In the genomic region with DNA sequence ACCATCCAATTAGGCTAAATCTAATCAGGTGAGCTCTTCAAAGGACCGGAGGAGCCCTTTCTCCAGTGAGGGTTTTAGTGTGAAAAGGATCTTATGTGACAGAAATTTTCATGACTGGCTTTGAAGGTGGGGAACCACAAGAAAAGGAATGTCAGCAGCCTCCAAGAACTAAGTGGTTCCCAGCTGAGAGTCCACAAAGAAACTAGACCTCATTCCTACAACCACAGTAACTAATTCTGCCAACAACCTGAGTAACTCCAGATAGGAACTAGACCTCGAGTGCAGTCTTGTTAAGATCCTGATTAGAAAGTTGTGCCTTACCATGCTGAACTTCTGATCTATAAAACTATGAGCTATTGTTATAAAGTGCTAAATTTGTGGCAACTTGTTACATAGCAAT, we compare ENCODE assay signal across 29 cellular contexts. TPM values are rescaled to one million over a fixed set of nuclear protein-coding genes. Genes with fewer than 3 reads are reported as not detected.
"Had no signal": no experiment of that assay in that cellular context is flagged by ENCODE, and none has a peak within 500 bp of the region (broad histone marks: within the 10 kb centered on the region; RNA-seq: fewer than 3 reads in every experiment).

No MANE protein-coding gene starts in this region.

- H3K4me1 ChIP-seq: adrenal gland, ascending aorta, esophagus squamous epithelium, gastroesophageal sphincter, parathyroid adenoma, right lobe of liver, tibial artery had no signal

- H3K27ac Mint-ChIP-seq: activated naive CD8-positive, alpha-beta T cell; activated T-cell treated with anti-CD3 and anti-CD28 coated beads, Interleukin-2, amount 50 U/mL, for 24 hours; activated T-helper 17 cell treated with anti-CD3 and anti-CD28 coated beads, Interleukin-2, amount 50 U/mL, for 72 hours; endodermal cell; nephron; stimulated activated effector memory CD8-positive, alpha-beta T cell treated with anti-CD3 and anti-CD28 coated beads, Interleukin-12 subunit alpha, Interleukin-12 subunit beta, amount 100 ng/mL, for 72 hours; stimulated activated naive CD8-positive, alpha-beta T cell treated with anti-CD3 and anti-CD28 coated beads, Interleukin-15, amount 100 ng/mL, for 72 hours had no signal

- H3K27me3 Mint-ChIP-seq: activated naive CD8-positive, alpha-beta T cell; activated T-cell treated with anti-CD3 and anti-CD28 coated beads, Interleukin-2, amount 50 U/mL, for 24 hours; activated T-helper 17 cell treated with anti-CD3 and anti-CD28 coated beads, Interleukin-2, amount 50 U/mL, for 72 hours; stimulated activated naive CD8-positive, alpha-beta T cell treated with anti-CD3 and anti-CD28 coated beads, Interleukin-15, amount 100 ng/mL, for 72 hours had no signal

- H2AFZ ChIP-seq: parathyroid adenoma had no signal

- H3K4me3 ChIP-seq: adrenal gland, ascending aorta, esophagus squamous epithelium, gastroesophageal sphincter, right lobe of liver, skin epidermis, tibial artery had no signal

- H3K9me3 Mint-ChIP-seq: activated T-cell treated with anti-CD3 and anti-CD28 coated beads, Interleukin-2, amount 50 U/mL, for 24 hours; endodermal cell; nephron had no signal

- H3K4me3 Mint-ChIP-seq: activated naive CD8-positive, alpha-beta T cell; activated T-cell treated with anti-CD3 and anti-CD28 coated beads, Interleukin-2, amount 50 U/mL, for 24 hours; activated T-helper 17 cell treated with anti-CD3 and anti-CD28 coated beads, Interleukin-2, amount 50 U/mL, for 72 hours; endodermal cell; nephron; stimulated activated effector memory CD8-positive, alpha-beta T cell treated with anti-CD3 and anti-CD28 coated beads, Interleukin-12 subunit alpha, Interleukin-12 subunit beta, amount 100 ng/mL, for 72 hours; stimulated activated naive CD8-positive, alpha-beta T cell treated with anti-CD3 and anti-CD28 coated beads, Interleukin-15, amount 100 ng/mL, for 72 hours had no signal

- H3K36me3 ChIP-seq: adrenal gland, ascending aorta, esophagus squamous epithelium, gastroesophageal sphincter, right lobe of liver, tibial artery, WERI-Rb-1 had no signal

- H3K36me3 Mint-ChIP-seq: activated naive CD8-positive, alpha-beta T cell; stimulated activated effector memory CD8-positive, alpha-beta T cell treated with anti-CD3 and anti-CD28 coated beads, Interleukin-12 subunit alpha, Interleukin-12 subunit beta, amount 100 ng/mL, for 72 hours had no signal

- H3K79me2 ChIP-seq: parathyroid adenoma had no signal

- H3K9ac ChIP-seq: parathyroid adenoma had no signal

- ATAC-seq: activated T-helper 17 cell treated with anti-CD3 and anti-CD28 coated beads, Interleukin-2, amount 50 U/mL, for 72 hours; gastroesophageal sphincter; left cardiac atrium; right lobe of liver; stimulated activated effector memory CD8-positive, alpha-beta T cell treated with anti-CD3 and anti-CD28 coated beads, Interleukin-12 subunit alpha, Interleukin-12 subunit beta, amount 100 ng/mL, for 72 hours; stimulated activated naive CD8-positive, alpha-beta T cell treated with anti-CD3 and anti-CD28 coated beads, Interleukin-15, amount 100 ng/mL, for 72 hours had no signal

- H3K27ac ChIP-seq: adrenal gland, ascending aorta, esophagus squamous epithelium, gastroesophageal sphincter, parathyroid adenoma, right lobe of liver, skin epidermis, tibial artery, WERI-Rb-1 had no signal

- H3K9me3 ChIP-seq: adrenal gland, ascending aorta, esophagus squamous epithelium, gastroesophageal sphincter, right lobe of liver, tibial artery had no signal

- DNase-seq: activated CD4-positive, alpha-beta T cell treated with anti-CD3 and anti-CD28 coated beads for 1 hour; activated CD4-positive, alpha-beta T cell treated with anti-CD3 and anti-CD28 coated beads, Interleukin-2, amount 50 U/mL, for 1 hour; activated CD8-positive, alpha-beta memory T cell treated with anti-CD3 and anti-CD28 coated beads, Interleukin-2, amount 50 U/mL, for 4 hours; activated naive CD4-positive, alpha-beta T cell; activated T-cell treated with anti-CD3 and anti-CD28 coated beads, Interleukin-2, amount 50 U/mL, for 24 hours; adrenal gland; cerebellar nuclear complex; cortex of kidney; endodermal cell; esophagus squamous epithelium; head of caudate nucleus; hypothalamus; islet precursor cell; left cardiac atrium; nucleus accumbens; right lobe of liver; stimulated activated CD4-positive, alpha-beta T cell treated with anti-CD3 and anti-CD28 coated beads, Interleukin-2, amount 100 ng/mL, for 24 hours; stimulated activated naive CD8-positive, alpha-beta T cell treated with anti-CD3 and anti-CD28 coated beads, Interleukin-15, amount 100 ng/mL, for 72 hours; tibial artery; WERI-Rb-1 had no signal

- H3K4me1 Mint-ChIP-seq: activated T-helper 17 cell treated with anti-CD3 and anti-CD28 coated beads, Interleukin-2, amount 50 U/mL, for 72 hours; nephron; stimulated activated effector memory CD8-positive, alpha-beta T cell treated with anti-CD3 and anti-CD28 coated beads, Interleukin-12 subunit alpha, Interleukin-12 subunit beta, amount 100 ng/mL, for 72 hours; stimulated activated naive CD8-positive, alpha-beta T cell treated with anti-CD3 and anti-CD28 coated beads, Interleukin-15, amount 100 ng/mL, for 72 hours had no signal

- H3K27me3 ChIP-seq: adrenal gland, ascending aorta, esophagus squamous epithelium, gastroesophageal sphincter, right lobe of liver, tibial artery had no signal

RNA-seq across cellular contexts. Expression of a gene that starts 51.3 kb away (rescaled TPM):
- total RNA-seq: mononuclear cell had no signal
